In genomic region chr14:99430491-99430890, GRCh38 we compare ENCODE assay signal across 8 cellular contexts. TPM values are rescaled to one million over a fixed set of nuclear protein-coding genes. Genes with fewer than 3 reads are reported as not detected.
DNase-seq lines count a peak whose midpoint lies in the region; ATAC-seq and TF ChIP-seq lines count a peak whose summit lies in the region.

No MANE protein-coding gene starts in this region.

- peaks cover 5% of the 10 kb centered on the region for H3K4me1 ChIP-seq in CD4-positive, alpha-beta memory T cell (ENCODE audit: insufficient read depth, low read length)
- H3K4me1 ChIP-seq in stomach (peaks cover 0 to 31% (median 13%) of the 10 kb centered on the region in 4 donors), PC-9 (replicated peaks; ENCODE audit: insufficient read depth) (no peaks in the 10 kb centered on the region)

- peaks cover 66 to 68% of the 10 kb centered on the region in 2 donors for H3K36me3 Mint-ChIP-seq in CD4-positive, alpha-beta memory T cell

- no peaks in the 10 kb centered on the region for H3K79me2 ChIP-seq in PC-9 (ENCODE audit: low read depth)

- no peak overlapping the region for H3K27ac ChIP-seq in CD4-positive, alpha-beta memory T cell (ENCODE audit: low read depth, low read length)
- H3K27ac ChIP-seq in stomach = no peak overlapping the region
- H3K27ac ChIP-seq in PC-9 = no peak overlapping the region

- no peaks in the 10 kb centered on the region for H3K9me2 ChIP-seq in PC-9 (ENCODE audit: insufficient read depth)

- POLR2A ChIA-PET in CD4-positive, alpha-beta memory T cell (lab: Charles Lee; ENCODE audit: partially characterized antibody) = no interaction called here
- POLR2A ChIA-PET in PC-9 (lab: Charles Lee; ENCODE audit: unreplicated experiment) = no interaction called here

- TF ChIP-seq CTCF in fibroblast of pulmonary artery (IDR thresholded peaks at IDR 0.05; ENCODE audit: low read length, missing control alignments) = peak; percentile 35
- peak in 5 of 7 experiments; percentile 20 to 56 (median 40) for TF ChIP-seq CTCF in stomach (IDR thresholded peaks at IDR 0.05)
- TF ChIP-seq CTCF in PC-9 (conservative IDR thresholded peaks at IDR 0.05) = no peak

- H3K9me3 Mint-ChIP-seq in CD4-positive, alpha-beta memory T cell = peaks cover 2 to 11% (median 6%) of the 10 kb centered on the region in 8 donors

- TF ChIP-seq POLR2A in stomach (IDR thresholded peaks at IDR 0.05) = no peak

- no peaks in the 10 kb centered on the region for H4K20me1 ChIP-seq in PC-9 (ENCODE audit: insufficient read depth)

- no peaks in the 10 kb centered on the region for H3F3A ChIP-seq in PC-9 (ENCODE audit: insufficient read depth, low read depth)

- no TSS peak for BruUV-seq in PC-9 (replicated peaks; lab: Mats Ljungman, UMichigan)

- H3K4me1 Mint-ChIP-seq in CD4-positive, alpha-beta memory T cell = peaks cover 15 to 20% (median 19%) of the 10 kb centered on the region in 4 donors

- H2AFZ ChIP-seq in PC-9 = no peak overlapping the region

- no peak overlapping the region for H3K4me3 ChIP-seq in CD4-positive, alpha-beta memory T cell (ENCODE audit: low read length in 2 of 2)
- H3K4me3 ChIP-seq in fibroblast of pulmonary artery (replicated peaks; ENCODE audit: low read depth, low read length) (no peak overlapping the region), stomach (no peak overlapping the region), PC-9 (no peak overlapping the region)

- no peaks in the 10 kb centered on the region for H3K27me3 Mint-ChIP-seq in CD4-positive, alpha-beta memory T cell

- CTCF ChIA-PET in CD4-positive, alpha-beta memory T cell (lab: Charles Lee; ENCODE audit: partially characterized antibody) = interaction anchor here (0.7 kb wide), 1 partner anchor 10 kb away, joined by 5 read pairs; no protein-coding TSS in a partner anchor
- CTCF ChIA-PET in PC-9 (lab: Charles Lee) = no interaction called here

- H3K9me3 ChIP-seq in CD4-positive, alpha-beta memory T cell (ENCODE audit: control insufficient read depth in 1 of 2, low read length in 2 of 2) = no peaks in the 10 kb centered on the region
- H3K9me3 ChIP-seq in stomach (peaks cover 0 to 6% (median 0%) of the 10 kb centered on the region in 4 donors), PC-9 (ENCODE audit: insufficient read depth, low read depth) (no peaks in the 10 kb centered on the region)

- WGBS in stomach, 5 donors = 31 to 51% (median 43%) methylated on average over 7 of the region's 7 CpGs

- ATAC-seq in GM19463 (IDR thresholded peaks at IDR 0.05; ENCODE audit: unreplicated experiment) = peak; percentile 81

- DNase-seq in CD4-positive, alpha-beta memory T cell = peak in 3 of 5 donors; percentile 13 to 27 (median 17)
- peak; percentile 43 for DNase-seq in RKO (ENCODE audit: low spot score)
- no peak for DNase-seq in fibroblast of pulmonary artery (ENCODE audit: low read depth)
- DNase-seq in stomach = peak; percentile 69
- no peak for DNase-seq in NCI-H2227 (lab: John Stamatoyannopoulos, UW; ENCODE audit: unreplicated experiment)
- no peak for DNase-seq in T1000 (lab: John Stamatoyannopoulos, UW)
- no peak for DNase-seq in PC-9

- H3K27ac Mint-ChIP-seq in CD4-positive, alpha-beta memory T cell = peak overlapping the region in 4 of 7 donors; percentile 2 to 72 (median 13)

- H3K27me3 ChIP-seq in CD4-positive, alpha-beta memory T cell (ENCODE audit: insufficient read depth, low read length) = no peaks in the 10 kb centered on the region
- H3K27me3 ChIP-seq in stomach = no peaks in the 10 kb centered on the region
- no peaks in the 10 kb centered on the region for H3K27me3 ChIP-seq in PC-9 (ENCODE audit: insufficient read depth, low read depth)

- H3K4me3 Mint-ChIP-seq in CD4-positive, alpha-beta memory T cell = no peak overlapping the region

- intact Hi-C loops in CD4-positive, alpha-beta memory T cell (cut with micrococcal nuclease) = no loop called here
- intact Hi-C loops in stomach (cut with DNase I; ENCODE audit: low total_unique reads) = no loop called here
- intact Hi-C loops in PC-9 (cut with micrococcal nuclease; ENCODE audit: unreplicated experiment) = no loop called here

- TF ChIP-seq EP300 in stomach (IDR thresholded peaks at IDR 0.05) = no peak

- H3K4me2 ChIP-seq in PC-9 = no peak overlapping the region

- peaks cover 12% of the 10 kb centered on the region for H3K36me3 ChIP-seq in CD4-positive, alpha-beta memory T cell (ENCODE audit: insufficient read depth, low read length)
- H3K36me3 ChIP-seq in stomach (peaks cover 0 to 57% (median 47%) of the 10 kb centered on the region in 4 donors), PC-9 (ENCODE audit: low read depth) (no peaks in the 10 kb centered on the region)

RNA-seq across cellular contexts. Expression of gene SETD3, which starts 50.2 kb away (rescaled TPM):
- total RNA-seq in CD4-positive, alpha-beta memory T cell = 10 to 100 TPM; 62.1 to 66.9 TPM
- 10 to 100 TPM; 37.4 to 49.4 TPM for polyA plus RNA-seq in CD4-positive, alpha-beta memory T cell
- total RNA-seq in stomach = 100 to 1,000 TPM in 1 of 5 donors, 10 to 100 TPM in 4; 30.4 to 119 (median 51.4) TPM
- polyA plus RNA-seq in stomach = 10 to 100 TPM; 24.1 to 51.6 (median 29.9) TPM
- 13.0 and 13.4 TPM in 2 replicates for total RNA-seq in PC-9 (2021)

RNA-seq across cellular contexts. Expression of gene CCNK, which starts 50.7 kb away (rescaled TPM):
- 10 to 100 TPM; 77.1 to 83.4 TPM for total RNA-seq in CD4-positive, alpha-beta memory T cell
- polyA plus RNA-seq in CD4-positive, alpha-beta memory T cell = 10 to 100 TPM in 1 of 2 donors, 1 to 10 TPM in 1; 7.0 to 20.2 TPM
- total RNA-seq in stomach (10 to 100 TPM in 3 of 5 donors, 1 to 10 TPM in 2; 2.3 to 48.3 (median 11.7) TPM), PC-9 (2021) (9.7 and 19.0 TPM in 2 replicates)
- 10 to 100 TPM in 2 of 3 donors, 1 to 10 TPM in 1; 9.5 to 16.6 (median 11.0) TPM for polyA plus RNA-seq in stomach

Comparison
In these comparisons a context has a peak if more than half of its experiments do, and no peak if none do; other contexts are left out.
1. DNase-seq: peak in CD4-positive, alpha-beta memory T cell (3 of 5), RKO (single experiment) and stomach (single experiment); none in fibroblast of pulmonary artery (single experiment), NCI-H2227 (single experiment), T1000 (single experiment) and PC-9 (0 of 2).